In the genomic region with DNA sequence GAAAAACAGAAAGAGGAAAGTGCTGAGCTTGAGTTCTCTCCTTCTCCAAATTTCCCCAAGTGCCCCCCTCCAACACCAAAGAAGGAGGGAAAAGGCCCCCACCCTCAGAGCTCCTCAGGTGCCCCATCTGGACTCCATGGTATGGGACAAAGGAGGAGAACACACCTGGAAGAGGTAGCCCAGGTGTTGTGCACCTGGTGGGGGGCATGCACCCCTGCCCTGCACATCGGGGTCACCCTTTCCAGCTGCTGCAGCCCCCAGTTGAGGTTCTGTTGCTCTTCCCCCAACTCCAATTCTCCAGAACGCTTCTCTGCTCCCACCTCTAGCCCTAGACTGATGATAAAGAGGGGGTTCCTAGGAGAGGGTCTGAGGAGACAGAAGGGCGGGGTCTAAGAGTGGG, we compare ENCODE assay signal across 1 cellular context.
TF ChIP-seq lines count a peak whose summit lies in the region.

No MANE protein-coding gene starts in this region.

TF ChIP-seq in HepG2, 621 proteins besides CTCF, POLR2A, EP300 and RAD21:
- TF ChIP-seq ZNF615 (CRISPR knock-in tag; IDR thresholded peaks at IDR 0.05; ENCODE audit: borderline replicate concordance) (no peak), SKI (IDR thresholded peaks at IDR 0.05; ENCODE audit: partially characterized antibody) (no peak), ZNF652 (CRISPR knock-in tag; IDR thresholded peaks at IDR 0.05; ENCODE audit: borderline replicate concordance, low read depth) (no peak), BRD4 (CRISPR knock-in tag; IDR thresholded peaks at IDR 0.05) (no peak), ZNF180 (CRISPR knock-in tag; IDR thresholded peaks at IDR 0.05; ENCODE audit: borderline replicate concordance, low read depth) (no peak), ARHGAP35 (CRISPR knock-in tag; IDR thresholded peaks at IDR 0.05; ENCODE audit: borderline replicate concordance) (no peak), FIP1L1 (IDR thresholded peaks at IDR 0.05; ENCODE audit: borderline replicate concordance, insufficient read depth, low read depth, low read length) (no peak), KLF9 (CRISPR knock-in tag; IDR thresholded peaks at IDR 0.05; ENCODE audit: low read depth) (no peak), ZGPAT (CRISPR knock-in tag; IDR thresholded peaks at IDR 0.05) (no peak), AHR (CRISPR knock-in tag; IDR thresholded peaks at IDR 0.05) (no peak), ZNF773 (CRISPR knock-in tag; IDR thresholded peaks at IDR 0.05; ENCODE audit: borderline replicate concordance) (no peak), PRPF4 (IDR thresholded peaks at IDR 0.05; ENCODE audit: low read depth, low read length, poor library complexity, severe bottlenecking) (no peak)
- TF ChIP-seq, protein P1, sequence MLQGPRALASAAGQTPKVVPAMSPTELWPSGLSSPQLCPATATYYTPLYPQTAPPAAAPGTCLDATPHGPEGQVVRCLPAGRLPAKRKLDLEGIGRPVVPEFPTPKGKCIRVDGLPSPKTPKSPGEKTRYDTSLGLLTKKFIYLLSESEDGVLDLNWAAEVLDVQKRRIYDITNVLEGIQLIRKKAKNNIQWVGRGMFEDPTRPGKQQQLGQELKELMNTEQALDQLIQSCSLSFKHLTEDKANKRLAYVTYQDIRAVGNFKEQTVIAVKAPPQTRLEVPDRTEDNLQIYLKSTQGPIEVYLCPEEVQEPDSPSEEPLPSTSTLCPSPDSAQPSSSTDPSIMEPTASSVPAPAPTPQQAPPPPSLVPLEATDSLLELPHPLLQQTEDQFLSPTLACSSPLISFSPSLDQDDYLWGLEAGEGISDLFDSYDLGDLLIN (CRISPR knock-in tag; IDR thresholded peaks at IDR 0.05; ENCODE audit: borderline replicate concordance) = no peak
- TF ChIP-seq, protein P2, sequence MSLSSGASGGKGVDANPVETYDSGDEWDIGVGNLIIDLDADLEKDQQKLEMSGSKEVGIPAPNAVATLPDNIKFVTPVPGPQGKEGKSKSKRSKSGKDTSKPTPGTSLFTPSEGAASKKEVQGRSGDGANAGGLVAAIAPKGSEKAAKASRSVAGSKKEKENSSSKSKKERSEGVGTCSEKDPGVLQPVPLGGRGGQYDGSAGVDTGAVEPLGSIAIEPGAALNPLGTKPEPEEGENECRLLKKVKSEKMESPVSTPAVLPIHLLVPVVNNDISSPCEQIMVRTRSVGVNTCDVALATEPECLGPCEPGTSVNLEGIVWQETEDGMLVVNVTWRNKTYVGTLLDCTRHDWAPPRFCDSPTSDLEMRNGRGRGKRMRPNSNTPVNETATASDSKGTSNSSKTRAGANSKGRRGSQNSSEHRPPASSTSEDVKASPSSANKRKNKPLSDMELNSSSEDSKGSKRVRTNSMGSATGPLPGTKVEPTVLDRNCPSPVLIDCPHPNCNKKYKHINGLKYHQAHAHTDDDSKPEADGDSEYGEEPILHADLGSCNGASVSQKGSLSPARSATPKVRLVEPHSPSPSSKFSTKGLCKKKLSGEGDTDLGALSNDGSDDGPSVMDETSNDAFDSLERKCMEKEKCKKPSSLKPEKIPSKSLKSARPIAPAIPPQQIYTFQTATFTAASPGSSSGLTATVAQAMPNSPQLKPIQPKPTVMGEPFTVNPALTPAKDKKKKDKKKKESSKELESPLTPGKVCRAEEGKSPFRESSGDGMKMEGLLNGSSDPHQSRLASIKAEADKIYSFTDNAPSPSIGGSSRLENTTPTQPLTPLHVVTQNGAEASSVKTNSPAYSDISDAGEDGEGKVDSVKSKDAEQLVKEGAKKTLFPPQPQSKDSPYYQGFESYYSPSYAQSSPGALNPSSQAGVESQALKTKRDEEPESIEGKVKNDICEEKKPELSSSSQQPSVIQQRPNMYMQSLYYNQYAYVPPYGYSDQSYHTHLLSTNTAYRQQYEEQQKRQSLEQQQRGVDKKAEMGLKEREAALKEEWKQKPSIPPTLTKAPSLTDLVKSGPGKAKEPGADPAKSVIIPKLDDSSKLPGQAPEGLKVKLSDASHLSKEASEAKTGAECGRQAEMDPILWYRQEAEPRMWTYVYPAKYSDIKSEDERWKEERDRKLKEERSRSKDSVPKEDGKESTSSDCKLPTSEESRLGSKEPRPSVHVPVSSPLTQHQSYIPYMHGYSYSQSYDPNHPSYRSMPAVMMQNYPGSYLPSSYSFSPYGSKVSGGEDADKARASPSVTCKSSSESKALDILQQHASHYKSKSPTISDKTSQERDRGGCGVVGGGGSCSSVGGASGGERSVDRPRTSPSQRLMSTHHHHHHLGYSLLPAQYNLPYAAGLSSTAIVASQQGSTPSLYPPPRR (CRISPR knock-in tag; IDR thresholded peaks at IDR 0.05; ENCODE audit: borderline replicate concordance) = no peak
- TF ChIP-seq, protein P3, sequence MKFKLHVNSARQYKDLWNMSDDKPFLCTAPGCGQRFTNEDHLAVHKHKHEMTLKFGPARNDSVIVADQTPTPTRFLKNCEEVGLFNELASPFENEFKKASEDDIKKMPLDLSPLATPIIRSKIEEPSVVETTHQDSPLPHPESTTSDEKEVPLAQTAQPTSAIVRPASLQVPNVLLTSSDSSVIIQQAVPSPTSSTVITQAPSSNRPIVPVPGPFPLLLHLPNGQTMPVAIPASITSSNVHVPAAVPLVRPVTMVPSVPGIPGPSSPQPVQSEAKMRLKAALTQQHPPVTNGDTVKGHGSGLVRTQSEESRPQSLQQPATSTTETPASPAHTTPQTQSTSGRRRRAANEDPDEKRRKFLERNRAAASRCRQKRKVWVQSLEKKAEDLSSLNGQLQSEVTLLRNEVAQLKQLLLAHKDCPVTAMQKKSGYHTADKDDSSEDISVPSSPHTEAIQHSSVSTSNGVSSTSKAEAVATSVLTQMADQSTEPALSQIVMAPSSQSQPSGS (CRISPR knock-in tag; IDR thresholded peaks at IDR 0.05) = no peak
- TF ChIP-seq, protein P4, sequence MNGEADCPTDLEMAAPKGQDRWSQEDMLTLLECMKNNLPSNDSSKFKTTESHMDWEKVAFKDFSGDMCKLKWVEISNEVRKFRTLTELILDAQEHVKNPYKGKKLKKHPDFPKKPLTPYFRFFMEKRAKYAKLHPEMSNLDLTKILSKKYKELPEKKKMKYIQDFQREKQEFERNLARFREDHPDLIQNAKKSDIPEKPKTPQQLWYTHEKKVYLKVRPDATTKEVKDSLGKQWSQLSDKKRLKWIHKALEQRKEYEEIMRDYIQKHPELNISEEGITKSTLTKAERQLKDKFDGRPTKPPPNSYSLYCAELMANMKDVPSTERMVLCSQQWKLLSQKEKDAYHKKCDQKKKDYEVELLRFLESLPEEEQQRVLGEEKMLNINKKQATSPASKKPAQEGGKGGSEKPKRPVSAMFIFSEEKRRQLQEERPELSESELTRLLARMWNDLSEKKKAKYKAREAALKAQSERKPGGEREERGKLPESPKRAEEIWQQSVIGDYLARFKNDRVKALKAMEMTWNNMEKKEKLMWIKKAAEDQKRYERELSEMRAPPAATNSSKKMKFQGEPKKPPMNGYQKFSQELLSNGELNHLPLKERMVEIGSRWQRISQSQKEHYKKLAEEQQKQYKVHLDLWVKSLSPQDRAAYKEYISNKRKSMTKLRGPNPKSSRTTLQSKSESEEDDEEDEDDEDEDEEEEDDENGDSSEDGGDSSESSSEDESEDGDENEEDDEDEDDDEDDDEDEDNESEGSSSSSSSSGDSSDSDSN (CRISPR knock-in tag; IDR thresholded peaks at IDR 0.05) = no peak
- TF ChIP-seq, protein P5, sequence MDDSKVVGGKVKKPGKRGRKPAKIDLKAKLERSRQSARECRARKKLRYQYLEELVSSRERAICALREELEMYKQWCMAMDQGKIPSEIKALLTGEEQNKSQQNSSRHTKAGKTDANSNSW (CRISPR knock-in tag; IDR thresholded peaks at IDR 0.05; ENCODE audit: borderline replicate concordance) = no peak
